19 cellular contexts compared by ENCODE assay signal in the genomic region with DNA sequence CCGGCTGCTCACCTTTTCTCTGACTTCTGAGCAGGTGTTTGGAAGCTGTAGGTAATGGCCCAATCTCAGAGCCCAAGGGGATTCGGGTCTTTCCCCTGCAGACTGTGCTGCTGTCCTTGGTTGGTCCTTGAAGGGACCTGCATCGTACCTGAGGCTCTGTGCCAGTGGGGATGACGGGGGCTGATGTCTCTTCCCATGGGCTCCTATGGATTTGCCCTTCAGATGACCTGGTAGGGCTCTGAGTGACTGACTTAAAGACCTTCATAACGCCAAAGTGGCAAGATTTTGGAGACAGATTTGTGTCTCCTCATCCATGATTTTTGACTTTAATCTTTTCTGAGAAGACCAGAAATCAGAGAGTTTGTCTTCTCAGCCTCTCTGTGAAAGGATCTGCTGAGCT.
"Had no signal": no experiment of that assay in that cellular context is flagged by ENCODE, and none has a peak within 500 bp of the region (broad histone marks: within the 10 kb centered on the region; RNA-seq: fewer than 3 reads in every experiment).

No MANE protein-coding gene starts in this region.

- H3K27ac ChIP-seq: body of pancreas, colonic mucosa, gastrocnemius medialis, neutrophil, parathyroid adenoma, testis, VCaP had no signal

- H3K27ac Mint-ChIP-seq: activated naive CD8-positive, alpha-beta T cell treated with anti-CD3 and anti-CD28 coated beads, Interleukin-2, amount 10 ng/mL, durations not matched to agents 7 days and 5 days; stimulated activated naive CD8-positive, alpha-beta T cell treated with anti-CD3 and anti-CD28 coated beads, Interleukin-15, Interleukin-2, amounts not matched to agents 100 ng/mL and 50 ng/mL, for 24 hours; type B pancreatic cell had no signal

- H3K4me3 ChIP-seq: body of pancreas, colonic mucosa, gastrocnemius medialis, testis had no signal

- H3K4me1 ChIP-seq: parathyroid adenoma, testis had no signal

- ATAC-seq: body of pancreas; gastrocnemius medialis; natural killer cell treated with Interleukin-12 subunit alpha and Interleukin-12 subunit beta and Interleukin-15 and Interleukin-18, amount 100 ng/mL, for 72 hours had no signal

- H3K36me3 Mint-ChIP-seq: natural killer cell treated with Interleukin-12 subunit alpha and Interleukin-12 subunit beta and Interleukin-15 and Interleukin-18, amount 100 ng/mL, for 72 hours; type B pancreatic cell had no signal

- H3K4me3 Mint-ChIP-seq: activated naive CD8-positive, alpha-beta T cell treated with anti-CD3 and anti-CD28 coated beads, Interleukin-2, amount 10 ng/mL, durations not matched to agents 7 days and 5 days; natural killer cell treated with Interleukin-12 subunit alpha and Interleukin-12 subunit beta and Interleukin-15 and Interleukin-18, amount 100 ng/mL, for 72 hours; stimulated activated naive CD8-positive, alpha-beta T cell treated with anti-CD3 and anti-CD28 coated beads, Interleukin-15, Interleukin-2, amounts not matched to agents 100 ng/mL and 50 ng/mL, for 24 hours; type B pancreatic cell had no signal

- H3K36me3 ChIP-seq: colonic mucosa, gastrocnemius medialis, neutrophil had no signal

- H3K9me3 Mint-ChIP-seq: activated naive CD8-positive, alpha-beta T cell treated with anti-CD3 and anti-CD28 coated beads, Interleukin-2, amount 10 ng/mL, durations not matched to agents 7 days and 5 days; natural killer cell treated with Interleukin-12 subunit alpha and Interleukin-12 subunit beta and Interleukin-15 and Interleukin-18, amount 100 ng/mL, for 72 hours; stimulated activated naive CD8-positive, alpha-beta T cell treated with anti-CD3 and anti-CD28 coated beads, Interleukin-15, Interleukin-2, amounts not matched to agents 100 ng/mL and 50 ng/mL, for 24 hours; type B pancreatic cell had no signal

- H3K9me3 ChIP-seq: body of pancreas, colonic mucosa, gastrocnemius medialis, neutrophil, testis had no signal

- H3K27me3 ChIP-seq: body of pancreas, colonic mucosa, gastrocnemius medialis, testis had no signal

- H3K27me3 Mint-ChIP-seq: activated naive CD8-positive, alpha-beta T cell treated with anti-CD3 and anti-CD28 coated beads, Interleukin-2, amount 10 ng/mL, durations not matched to agents 7 days and 5 days; natural killer cell treated with Interleukin-12 subunit alpha and Interleukin-12 subunit beta and Interleukin-15 and Interleukin-18, amount 100 ng/mL, for 72 hours; stimulated activated naive CD8-positive, alpha-beta T cell treated with anti-CD3 and anti-CD28 coated beads, Interleukin-15, Interleukin-2, amounts not matched to agents 100 ng/mL and 50 ng/mL, for 24 hours had no signal

- DNase-seq: activated CD4-positive, alpha-beta T cell treated with anti-CD3 and anti-CD28 coated beads for 1 hour; activated naive CD4-positive, alpha-beta T cell treated with Interleukin-2 at 50 U/mL for 16 hours; activated naive CD8-positive, alpha-beta T cell treated with anti-CD3 and anti-CD28 coated beads, Interleukin-2, amount 10 ng/mL, durations not matched to agents 7 days and 5 days; amygdala; body of pancreas; colonic mucosa; gastrocnemius medialis; kidney glomerular epithelial cell; mesenchymal stem cell; retina; stimulated activated CD4-positive, alpha-beta T cell treated with anti-CD3 and anti-CD28 coated beads, Interleukin-2, amount 100 ng/mL, for 24 hours; T-helper 2 cell; testis had no signal
